Comparison of ENCODE assay signal across 8 cellular contexts in the genomic region with DNA sequence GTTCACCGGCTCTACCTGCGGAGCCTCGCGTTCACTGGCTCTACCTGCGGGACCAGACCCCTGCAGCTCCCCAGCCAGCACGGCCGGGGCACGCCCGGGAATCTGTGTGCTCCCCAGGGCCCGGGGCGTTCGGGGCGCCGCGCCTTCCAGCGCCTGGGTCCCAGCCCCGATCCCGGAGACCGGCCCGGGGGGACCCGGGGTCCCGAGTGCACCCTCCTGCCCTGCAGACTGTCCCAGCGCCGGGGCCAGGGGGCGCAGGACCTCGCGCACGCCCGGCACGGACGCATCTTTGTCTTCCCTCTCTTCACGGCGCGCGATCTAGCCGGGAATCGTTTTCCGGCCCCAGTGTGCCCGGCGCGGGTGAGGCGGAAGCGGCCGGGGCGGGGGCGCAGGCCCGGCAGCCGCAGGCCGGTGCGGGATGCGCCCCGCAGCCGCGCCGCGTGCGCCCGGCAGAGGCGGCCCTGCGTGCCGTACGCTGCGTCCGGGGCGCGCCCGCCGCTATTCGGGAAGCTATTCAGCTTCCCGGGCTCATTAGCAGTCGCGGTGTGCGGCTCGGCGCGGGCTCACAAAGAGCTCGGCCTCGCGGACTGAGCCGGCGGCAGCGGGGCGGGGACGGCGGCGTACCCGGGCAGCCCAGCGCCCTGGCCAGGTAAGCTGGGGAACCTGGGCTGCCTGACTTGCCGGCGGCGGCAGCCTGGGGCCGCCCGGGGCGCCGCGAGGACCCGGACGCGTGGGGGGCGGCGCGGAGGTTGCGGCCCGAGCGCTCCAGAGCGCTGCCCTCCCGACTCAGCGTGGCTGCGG. TPM values are rescaled to one million over a fixed set of nuclear protein-coding genes. Genes with fewer than 3 reads are reported as not detected.
A peak's percentile ranks its signal among the peaks of the same experiment; 100 is the strongest.
DNase-seq lines count a peak whose midpoint lies in the region; ATAC-seq, FAIRE-seq and TF ChIP-seq lines count a peak whose summit lies in the region.

Gene APBA2 (plus strand): TSS at position 345 of the 801 bp plus-strand sequence. CDS start 167,911 bp downstream, outside the sequence.

- peak; percentile 68 for ATAC-seq in activated CD8-positive, alpha-beta T cell treated with anti-CD3 and anti-CD28 coated beads, Interleukin-2, amount 10 ng/mL, durations not matched to agents 7 days and 5 days
- peak; percentile 70 for ATAC-seq in naive thymus-derived CD4-positive, alpha-beta T cell

- H3K27me3 ChIP-seq in ACC112 (ENCODE audit: insufficient read depth, low read length), result no peaks in the 10 kb centered on the region
- peaks cover 22% of the 10 kb centered on the region for H3K27me3 ChIP-seq in endodermal cell (ENCODE audit: control insufficient read depth, insufficient read depth, low read length, poor library complexity, severe bottlenecking)
- H3K27me3 ChIP-seq in naive thymus-derived CD4-positive, alpha-beta T cell (ENCODE audit: control insufficient read depth in 2 of 2, insufficient read depth in 2 of 2, low read length in 2 of 2), result no peaks in the 10 kb centered on the region
- peaks cover 37% of the 10 kb centered on the region for H3K27me3 ChIP-seq in transverse colon

- H3K4me1 Mint-ChIP-seq in activated CD8-positive, alpha-beta T cell treated with anti-CD3 and anti-CD28 coated beads, Interleukin-2, amount 10 ng/mL, durations not matched to agents 7 days and 5 days (ENCODE audit: low read depth), result peaks cover 38% of the 10 kb centered on the region
- H3K4me1 Mint-ChIP-seq in endodermal cell, result peaks cover 19% of the 10 kb centered on the region
- H3K4me1 Mint-ChIP-seq in naive thymus-derived CD4-positive, alpha-beta T cell, result peaks cover 29 to 45% (median 39%) of the 10 kb centered on the region in 7 donors

- WGBS in endodermal cell (ENCODE audit: insufficient coverage in 1 of 2, insufficient read length in 1 of 2), 2 experiments, result 1% methylated on average over 28 to 109 of the region's 109 CpGs
- 1% methylated on average over 18 of the region's 109 CpGs; no CpG with 5 or more reads in 1 of the 2 donors for WGBS in transverse colon (ENCODE audit: low coverage in 1 of 2), 2 donors

- TF ChIP-seq POLR2A in transverse colon (IDR thresholded peaks at IDR 0.05), result no peak

- H3K4me3 Mint-ChIP-seq in activated CD8-positive, alpha-beta T cell treated with anti-CD3 and anti-CD28 coated beads, Interleukin-2, amount 10 ng/mL, durations not matched to agents 7 days and 5 days, result peak within 1 kb of the TSS; percentile 79
- H3K4me3 Mint-ChIP-seq in endodermal cell, result peak within 1 kb of the TSS; percentile 57
- peak within 1 kb of the TSS; percentile 71 to 94 (median 92) for H3K4me3 Mint-ChIP-seq in naive thymus-derived CD4-positive, alpha-beta T cell

- no peak for FAIRE-seq in HTR-8/SVneo (lab: Jason Lieb, UNC)

- peak within 1 kb of the TSS; percentile 76 for H3K27ac Mint-ChIP-seq in activated CD8-positive, alpha-beta T cell treated with anti-CD3 and anti-CD28 coated beads, Interleukin-2, amount 10 ng/mL, durations not matched to agents 7 days and 5 days
- no peak within 1 kb of the TSS for H3K27ac Mint-ChIP-seq in endodermal cell
- peak within 1 kb of the TSS in 8 of 9 donors; percentile 96 to 100 (median 98) for H3K27ac Mint-ChIP-seq in naive thymus-derived CD4-positive, alpha-beta T cell

- CTCF ChIA-PET in activated CD8-positive, alpha-beta T cell treated with anti-CD3 and anti-CD28 coated beads, Interleukin-2, amount 10 ng/mL, durations not matched to agents 7 days and 5 days (lab: Charles Lee), result interaction anchor here (0.9 to 1.3 kb wide), 4 partner anchors 10 to 90 kb away, joined by 3 to 4 read pairs (median 4); no protein-coding TSS in a partner anchor
- CTCF ChIA-PET in naive thymus-derived CD4-positive, alpha-beta T cell (lab: Charles Lee), result interaction anchor here (0.9 to 1.7 kb wide), 2 partner anchors 86 to 89 kb away, joined by 6 to 7 read pairs; no protein-coding TSS in a partner anchor

- TF ChIP-seq CTCF in endodermal cell (conservative IDR thresholded peaks at IDR 0.05) (no peak), transverse colon (IDR thresholded peaks at IDR 0.05) (no peak)

- in situ Hi-C loops in transverse colon (cut with MboI; ENCODE audit: low pct_ligation_motif_present in 1 of 4, low pct_unique_long_range_greater_than_20kb in 1 of 4, low sequenced_read_pairs in 3 of 4), result no loop called here

- peaks cover 3% of the 10 kb centered on the region for H3K36me3 Mint-ChIP-seq in activated CD8-positive, alpha-beta T cell treated with anti-CD3 and anti-CD28 coated beads, Interleukin-2, amount 10 ng/mL, durations not matched to agents 7 days and 5 days (ENCODE audit: low read depth)
- H3K36me3 Mint-ChIP-seq in endodermal cell (ENCODE audit: low read depth), result no peaks in the 10 kb centered on the region
- peaks cover 0 to 4% (median 0%) of the 10 kb centered on the region in 5 donors for H3K36me3 Mint-ChIP-seq in naive thymus-derived CD4-positive, alpha-beta T cell

- peaks cover 6% of the 10 kb centered on the region for H3K4me1 ChIP-seq in ACC112 (ENCODE audit: control insufficient read depth, insufficient read depth, low read length, unreplicated experiment)
- H3K4me1 ChIP-seq in endodermal cell (ENCODE audit: control insufficient read depth, insufficient read depth, low read length), result no peaks in the 10 kb centered on the region
- H3K4me1 ChIP-seq in naive thymus-derived CD4-positive, alpha-beta T cell (ENCODE audit: control insufficient read depth in 2 of 2, insufficient read depth in 2 of 2, low read length in 2 of 2), result peaks cover 18 to 44% of the 10 kb centered on the region in 2 donors
- H3K4me1 ChIP-seq in transverse colon, result peaks cover 0 to 12% (median 5%) of the 10 kb centered on the region in 4 donors

- intact Hi-C loops in naive thymus-derived CD4-positive, alpha-beta T cell (cut with micrococcal nuclease), result loop anchor here (1.0 to 10.0 kb wide), 3 partner anchors 89 to 379 kb away; partner anchors contain the start of gene NSMCE3 (in 1 of the 2)
- intact Hi-C loops in transverse colon (cut with DNase I; ENCODE audit: low total_unique reads), result no loop called here

- peak within 1 kb of the TSS; percentile 25 for H3K9ac ChIP-seq in endodermal cell (ENCODE audit: extremely low read depth, low read length, poor library complexity, severe bottlenecking)

- no peaks in the 10 kb centered on the region for H3K9me3 Mint-ChIP-seq in activated CD8-positive, alpha-beta T cell treated with anti-CD3 and anti-CD28 coated beads, Interleukin-2, amount 10 ng/mL, durations not matched to agents 7 days and 5 days (ENCODE audit: insufficient read depth)
- no peaks in the 10 kb centered on the region for H3K9me3 Mint-ChIP-seq in endodermal cell
- H3K9me3 Mint-ChIP-seq in naive thymus-derived CD4-positive, alpha-beta T cell, result no peaks in the 10 kb centered on the region

- H3K79me2 ChIP-seq in ACC112 (ENCODE audit: control insufficient read depth, insufficient read depth, low read length, unreplicated experiment), result peaks cover 4% of the 10 kb centered on the region

- DNase-seq in HTR-8/SVneo (ENCODE audit: insufficient read length, low spot score) (peak; percentile 23), endodermal cell (peak; percentile 83), transverse colon (no peak), SW480 (ENCODE audit: low spot score) (no peak), SIG-M5 treated with dmso at 0.1 percent for 504 hours (lab: John Stamatoyannopoulos, UW; ENCODE audit: unreplicated experiment) (no peak)
- peak; percentile 57 for DNase-seq in activated CD8-positive, alpha-beta T cell treated with anti-CD3 and anti-CD28 coated beads, Interleukin-2, amount 10 ng/mL, durations not matched to agents 7 days and 5 days
- peak; percentile 36 to 73 (median 67) for DNase-seq in naive thymus-derived CD4-positive, alpha-beta T cell

- H3K4me3 ChIP-seq in ACC112 (ENCODE audit: low read depth, low read length) (peak within 1 kb of the TSS; percentile 92), endodermal cell (ENCODE audit: low read length) (peak within 1 kb of the TSS; percentile 69), transverse colon (peak within 1 kb of the TSS in 3 of 4 donors; percentile 42 to 58 (median 48))
- peak within 1 kb of the TSS; percentile 65 for H3K4me3 ChIP-seq in naive thymus-derived CD4-positive, alpha-beta T cell (ENCODE audit: low read length)

- H3K36me3 ChIP-seq in ACC112 (ENCODE audit: insufficient read depth, low read length) (no peaks in the 10 kb centered on the region), endodermal cell (ENCODE audit: control insufficient read depth, insufficient read depth, low read length) (no peaks in the 10 kb centered on the region), transverse colon (no peaks in the 10 kb centered on the region)
- peaks cover 0 to 5% (median 0%) of the 10 kb centered on the region in 3 experiments for H3K36me3 ChIP-seq in naive thymus-derived CD4-positive, alpha-beta T cell (ENCODE audit: control insufficient read depth in 2 of 3, insufficient read depth in 3 of 3, low read length in 3 of 3)

- POLR2A ChIA-PET in activated CD8-positive, alpha-beta T cell treated with anti-CD3 and anti-CD28 coated beads, Interleukin-2, amount 10 ng/mL, durations not matched to agents 7 days and 5 days (lab: Charles Lee), result interaction anchor here (0.6 to 1.1 kb wide), 2 partner anchors 34 to 65 kb away, joined by 3 read pairs; no protein-coding TSS in a partner anchor
- POLR2A ChIA-PET in naive thymus-derived CD4-positive, alpha-beta T cell (lab: Charles Lee), result interaction anchor here (0.8 to 4.2 kb wide), 10 partner anchors 13 to 89 kb away, joined by 3 to 21 read pairs (median 4); no protein-coding TSS in a partner anchor

- no peaks in the 10 kb centered on the region for H3K9me3 ChIP-seq in endodermal cell (ENCODE audit: control insufficient read depth, low read length)
- no peaks in the 10 kb centered on the region for H3K9me3 ChIP-seq in naive thymus-derived CD4-positive, alpha-beta T cell (ENCODE audit: control insufficient read depth in 2 of 3, low read length in 3 of 3)
- no peaks in the 10 kb centered on the region for H3K9me3 ChIP-seq in transverse colon

- H3K27ac ChIP-seq in ACC112 (ENCODE audit: low read depth, low read length) (no peak within 1 kb of the TSS), endodermal cell (ENCODE audit: low read depth, low read length) (peak within 1 kb of the TSS; percentile 19), transverse colon (peak within 1 kb of the TSS in 1 of 4 donors; percentile 17)
- H3K27ac ChIP-seq in naive thymus-derived CD4-positive, alpha-beta T cell (ENCODE audit: low read depth, low read length), result peak within 1 kb of the TSS; percentile 79

- peaks cover 4% of the 10 kb centered on the region for H3K27me3 Mint-ChIP-seq in activated CD8-positive, alpha-beta T cell treated with anti-CD3 and anti-CD28 coated beads, Interleukin-2, amount 10 ng/mL, durations not matched to agents 7 days and 5 days (ENCODE audit: low read depth)
- peaks cover 30% of the 10 kb centered on the region for H3K27me3 Mint-ChIP-seq in endodermal cell (ENCODE audit: insufficient read depth)
- H3K27me3 Mint-ChIP-seq in naive thymus-derived CD4-positive, alpha-beta T cell, result peaks cover 0 to 42% (median 0%) of the 10 kb centered on the region in 5 donors

- H2AFZ ChIP-seq in ACC112 (ENCODE audit: low read length, unreplicated experiment), result peak within 1 kb of the TSS; percentile 93

- TF ChIP-seq EP300 in transverse colon (IDR thresholded peaks at IDR 0.05; ENCODE audit: low read depth), result no peak

RNA-seq across cellular contexts. Expression of gene APBA2, which starts in this region (rescaled TPM):
- 10 to 100 TPM; 29.5 TPM for total RNA-seq in activated CD8-positive, alpha-beta T cell treated with anti-CD3 and anti-CD28 coated beads, Interleukin-2, amount 10 ng/mL, durations not matched to agents 7 days and 5 days
- total RNA-seq in endodermal cell, result 10 to 100 TPM; 27.1 to 27.3 TPM
- polyA plus RNA-seq in endodermal cell (2013, experiment 1 of 2), result 45.7 TPM
- polyA plus RNA-seq in endodermal cell (2013, experiment 2 of 2), result 40.9 TPM
- total RNA-seq in naive thymus-derived CD4-positive, alpha-beta T cell, result 100 to 1,000 TPM in 3 of 5 experiments, 10 to 100 TPM in 1, 1 to 10 TPM in 1; 7.7 to 139 (median 110) TPM
- 100 to 1,000 TPM in 1 of 2 donors, 10 to 100 TPM in 1; 59.7 to 113 TPM for polyA plus RNA-seq in naive thymus-derived CD4-positive, alpha-beta T cell
- total RNA-seq in transverse colon, result 1 to 10 TPM; 1.6 to 8.2 (median 2.5) TPM

Comparison
In these comparisons a context has a peak if more than half of its experiments do, and no peak if none do; other contexts are left out.
1. DNase-seq: peak in HTR-8/SVneo (single experiment), activated CD8-positive, alpha-beta T cell treated with anti-CD3 and anti-CD28 coated beads, Interleukin-2, amount 10 ng/mL, durations not matched to agents 7 days and 5 days (single experiment), endodermal cell (single experiment) and naive thymus-derived CD4-positive, alpha-beta T cell (9 of 9); none in transverse colon (single experiment), SW480 (single experiment) and SIG-M5 treated with dmso at 0.1 percent for 504 hours (single experiment).
2. Peak in every context shown above with its lines, with median percentiles within 50 percentile points of each other: H3K4me3 ChIP-seq and H3K4me3 Mint-ChIP-seq.